In genomic region chr16:23452572-23453337, GRCh38 we compare ENCODE assay signal across 8 cellular contexts. TPM values are rescaled to one million over a fixed set of nuclear protein-coding genes. Genes with fewer than 3 reads are reported as not detected.
DNase-seq lines count a peak whose midpoint lies in the region; FAIRE-seq and TF ChIP-seq lines count a peak whose summit lies in the region.

COG7 (minus strand) TSS chr16:23453189; CDS start chr16:23452994, 195 bp downstream.

- H2BK5ac ChIP-seq in neuronal stem cell (ENCODE audit: low read length) = peak within 1 kb of the TSS; percentile 84

- H3K27me3 Mint-ChIP-seq in activated naive CD4-positive, alpha-beta T cell treated with anti-CD3 and anti-CD28 coated beads, Interleukin-2, amount 10 ng/mL, durations not matched to agents 7 days and 5 days = no peaks in the 10 kb centered on the region

- H3K79me2 ChIP-seq in MM.1S (ENCODE audit: low read length) = peaks cover 14% of the 10 kb centered on the region
- H3K79me2 ChIP-seq in SK-N-SH (ENCODE audit: insufficient read depth) = peaks cover 63% of the 10 kb centered on the region

- H4K8ac ChIP-seq in neuronal stem cell (ENCODE audit: low read depth, low read length) = no peak within 1 kb of the TSS

- H3K27ac Mint-ChIP-seq in activated naive CD4-positive, alpha-beta T cell treated with anti-CD3 and anti-CD28 coated beads, Interleukin-2, amount 10 ng/mL, durations not matched to agents 7 days and 5 days = peak within 1 kb of the TSS; percentile 84

- H3K9me3 Mint-ChIP-seq in activated naive CD4-positive, alpha-beta T cell treated with anti-CD3 and anti-CD28 coated beads, Interleukin-2, amount 10 ng/mL, durations not matched to agents 7 days and 5 days = no peaks in the 10 kb centered on the region

- no peak within 1 kb of the TSS for H2BK12ac ChIP-seq in neuronal stem cell (ENCODE audit: low read length)

- no peaks in the 10 kb centered on the region for H3F3A ChIP-seq in MM.1S (ENCODE audit: insufficient read depth, low read length)
- H3F3A ChIP-seq in SK-N-SH (replicated peaks; ENCODE audit: insufficient read depth) = peaks cover 10% of the 10 kb centered on the region

- H3K4ac ChIP-seq in neuronal stem cell (ENCODE audit: low read length) = no peak within 1 kb of the TSS

- peak; percentile 45 for TF ChIP-seq POLR2A in H54 (IDR thresholded peaks at IDR 0.05; ENCODE audit: low read depth, low read length)

- peaks cover 5% of the 10 kb centered on the region for H3K79me1 ChIP-seq in neuronal stem cell (ENCODE audit: low read depth, low read length)

- peaks cover 27% of the 10 kb centered on the region for H3K4me1 Mint-ChIP-seq in activated naive CD4-positive, alpha-beta T cell treated with anti-CD3 and anti-CD28 coated beads, Interleukin-2, amount 10 ng/mL, durations not matched to agents 7 days and 5 days

- peak; percentile 86 for DNase-seq in EL
- peak; percentile 61 for DNase-seq in H54 (ENCODE audit: insufficient read length, low spot score)
- DNase-seq in MM.1S = peak; percentile 88
- peak; percentile 87 for DNase-seq in SK-N-SH
- DNase-seq in activated naive CD4-positive, alpha-beta T cell treated with anti-CD3 and anti-CD28 coated beads, Interleukin-2, amount 10 ng/mL, durations not matched to agents 7 days and 5 days = peak; percentile 91
- DNase-seq in frontal cortex (ENCODE audit: low spot score in 2 of 2) = peak; percentile 65 to 85
- peak; percentile 82 for DNase-seq in neuronal stem cell (ENCODE audit: low spot score)
- DNase-seq in stromal cell of bone marrow (ENCODE audit: low read depth) = peak; percentile 78

- H3K4me3 Mint-ChIP-seq in activated naive CD4-positive, alpha-beta T cell treated with anti-CD3 and anti-CD28 coated beads, Interleukin-2, amount 10 ng/mL, durations not matched to agents 7 days and 5 days = peak within 1 kb of the TSS; percentile 92

- CTCF ChIA-PET in SK-N-SH (lab: Yijun Ruan, JAX) = interaction anchor here (1.0 to 10.2 kb wide), 2 partner anchors 10 to 18 kb away, joined by 3 to 91 read pairs; no protein-coding TSS in a partner anchor
- CTCF ChIA-PET in activated naive CD4-positive, alpha-beta T cell treated with anti-CD3 and anti-CD28 coated beads, Interleukin-2, amount 10 ng/mL, durations not matched to agents 7 days and 5 days (lab: Charles Lee) = interaction anchor here (0.6 to 3.2 kb wide), 3 partner anchors 18 to 1156 kb away, joined by 3 to 22 read pairs (median 3); partner anchors contain the start of gene POLR3E

- H3K4me1 ChIP-seq in MM.1S (ENCODE audit: low read length) (peaks cover 4% of the 10 kb centered on the region; the same call in 1 of the 2 replicates), SK-N-SH (ENCODE audit: control insufficient read depth in 1 of 2, insufficient read depth in 2 of 2, low read depth in 1 of 2, low read length in 1 of 2) (peaks cover 2 to 5% of the 10 kb centered on the region in 2 experiments; a peak in 2 of 4 replicates), neuronal stem cell (ENCODE audit: control insufficient read depth in 2 of 2, insufficient read depth in 1 of 2, low read depth in 1 of 2, low read length in 2 of 2) (peaks cover 0 to 3% of the 10 kb centered on the region in 2 donors)

- H2AK5ac ChIP-seq in neuronal stem cell (ENCODE audit: low read depth, low read length) = peak within 1 kb of the TSS; percentile 1

- H3K27ac ChIP-seq in MM.1S (ENCODE audit: low read length) = peak within 1 kb of the TSS; percentile 41; the same call in 1 of the 2 replicates
- peak within 1 kb of the TSS; percentile 81 to 84 for H3K27ac ChIP-seq in SK-N-SH (ENCODE audit: low read depth in 2 of 2, low read length in 1 of 2)
- H3K27ac ChIP-seq in neuronal stem cell (replicated peaks; ENCODE audit: low read length) = peak within 1 kb of the TSS; percentile 79

- H3K9ac ChIP-seq in MM.1S (ENCODE audit: low read length) (peak within 1 kb of the TSS; percentile 69), SK-N-SH (peak within 1 kb of the TSS; percentile 84), neuronal stem cell (ENCODE audit: low read depth, low read length, poor library complexity) (peak within 1 kb of the TSS; percentile 96)

- peaks cover 4% of the 10 kb centered on the region for H3K36me3 Mint-ChIP-seq in activated naive CD4-positive, alpha-beta T cell treated with anti-CD3 and anti-CD28 coated beads, Interleukin-2, amount 10 ng/mL, durations not matched to agents 7 days and 5 days

- H3K14ac ChIP-seq in neuronal stem cell (ENCODE audit: low read length) = peak within 1 kb of the TSS; percentile 47

- TF ChIP-seq RAD21 in SK-N-SH (IDR thresholded peaks at IDR 0.05; ENCODE audit: low read length) = no peak

- TF ChIP-seq EP300 in SK-N-SH (IDR thresholded peaks at IDR 0.05; ENCODE audit: borderline replicate concordance in 1 of 2, low read depth in 1 of 2, low read length in 1 of 2) = no peak

- H3K4me3 ChIP-seq in MM.1S (ENCODE audit: low read length) = peak within 1 kb of the TSS; percentile 85
- peak within 1 kb of the TSS; percentile 63 to 85 for H3K4me3 ChIP-seq in SK-N-SH (ENCODE audit: low read depth in 2 of 2, low read length in 1 of 2)
- peak within 1 kb of the TSS; percentile 85 to 89 for H3K4me3 ChIP-seq in neuronal stem cell (ENCODE audit: low read length in 2 of 2)

- peak within 1 kb of the TSS; percentile 90 for H3K18ac ChIP-seq in neuronal stem cell (ENCODE audit: low read length)

- TF ChIP-seq CTCF in MM.1S (IDR thresholded peaks at IDR 0.05; ENCODE audit: low read length) (no peak), SK-N-SH (IDR thresholded peaks at IDR 0.05) (no peak)

- WGBS in SK-N-SH (ENCODE audit: low lambda C conversion rate) = 1% methylated on average over 24 of the region's 57 CpGs
- no CpG with 5 or more reads among the region's 57 CpGs for WGBS in neuronal stem cell (ENCODE audit: extremely low coverage in 2 of 2, insufficient read length in 2 of 2, insufficient replicate concordance in 1 of 2), 2 donors

- H4K20me1 ChIP-seq in MM.1S (ENCODE audit: insufficient read depth, low read length) (no peaks in the 10 kb centered on the region), SK-N-SH (ENCODE audit: insufficient read depth) (0 out of 2 replicates have a peak, but pooled peaks cover 4% of the 10 kb centered on the region)

- peak within 1 kb of the TSS; percentile 21 for H3K23ac ChIP-seq in neuronal stem cell (ENCODE audit: low read depth, low read length, poor library complexity)

- H3K9me3 ChIP-seq in MM.1S (replicated peaks; ENCODE audit: insufficient read depth, low read length) (no peaks in the 10 kb centered on the region), SK-N-SH (no peaks in the 10 kb centered on the region), neuronal stem cell (replicated peaks in 1 of 2; ENCODE audit: control insufficient read depth in 2 of 2, insufficient read depth in 1 of 2, low read depth in 1 of 2, low read length in 2 of 2) (no peaks in the 10 kb centered on the region)

- no peak within 1 kb of the TSS for H2BK15ac ChIP-seq in neuronal stem cell (ENCODE audit: low read length)

- H2AFZ ChIP-seq in MM.1S (ENCODE audit: low read length) = peak within 1 kb of the TSS; percentile 97
- H2AFZ ChIP-seq in SK-N-SH (ENCODE audit: low read depth) = peak within 1 kb of the TSS; percentile 91
- peak within 1 kb of the TSS; percentile 99 for H2AFZ ChIP-seq in neuronal stem cell (ENCODE audit: low read length)

- H3K36me3 ChIP-seq in MM.1S (replicated peaks; ENCODE audit: insufficient read depth, low read length) (no peaks in the 10 kb centered on the region), SK-N-SH (replicated peaks in 1 of 2; ENCODE audit: control insufficient read depth in 1 of 2, insufficient read depth in 2 of 2, low read length in 1 of 2) (no peaks in the 10 kb centered on the region), neuronal stem cell (replicated peaks in 1 of 2; ENCODE audit: control insufficient read depth in 2 of 2, insufficient read depth in 2 of 2, low read length in 2 of 2) (peaks cover 0 to 5% of the 10 kb centered on the region in 2 donors)

- POLR2A ChIA-PET in SK-N-SH (lab: Yijun Ruan, JAX) = interaction anchor here (0.6 to 1.3 kb wide), 3 partner anchors 10 to 304 kb away, joined by 3 read pairs; partner anchors contain the start of gene USP31

- no peaks in the 10 kb centered on the region for H3K9me2 ChIP-seq in MM.1S (replicated peaks; ENCODE audit: insufficient read depth, low read length)
- no peaks in the 10 kb centered on the region for H3K9me2 ChIP-seq in SK-N-SH

- H3K27me3 ChIP-seq in MM.1S (replicated peaks; ENCODE audit: insufficient read depth, low read length) (no peaks in the 10 kb centered on the region), SK-N-SH (ENCODE audit: insufficient read depth) (no peaks in the 10 kb centered on the region), neuronal stem cell (ENCODE audit: control insufficient read depth in 3 of 3, insufficient read depth in 3 of 3, low read depth in 1 of 3, low read length in 3 of 3) (peaks cover 0 to 1% (median 0%) of the 10 kb centered on the region in 3 experiments)

- peak within 1 kb of the TSS; percentile 86 for H3K4me2 ChIP-seq in MM.1S (ENCODE audit: low read depth, low read length)
- peak within 1 kb of the TSS; percentile 90 for H3K4me2 ChIP-seq in SK-N-SH
- H3K4me2 ChIP-seq in neuronal stem cell (ENCODE audit: insufficient read depth, low read length, poor library complexity, severe bottlenecking) = peak within 1 kb of the TSS; percentile 77

- H2BK120ac ChIP-seq in neuronal stem cell (ENCODE audit: low read depth, low read length) = peak within 1 kb of the TSS; percentile 24

- H4K91ac ChIP-seq in neuronal stem cell (ENCODE audit: low read depth, low read length, poor library complexity) = no peak within 1 kb of the TSS

- FAIRE-seq in H54 (lab: Jason Lieb, UNC) (no peak), frontal cortex (lab: Jason Lieb, UNC) (no peak)

TF ChIP-seq in SK-N-SH, 30 proteins besides CTCF, POLR2A, EP300 and RAD21 (continues in another document):
- TF ChIP-seq GABPA (IDR thresholded peaks at IDR 0.05; ENCODE audit: low read depth) (peak; percentile 82), YY1 (IDR thresholded peaks at IDR 0.05; ENCODE audit: low read depth) (peak; percentile 69), TAF1 (IDR thresholded peaks at IDR 0.05; ENCODE audit: borderline replicate concordance, low read depth, low read length) (peak; percentile 47; the same call in 1 of the 2 replicates)
- TF ChIP-seq, protein P1, sequence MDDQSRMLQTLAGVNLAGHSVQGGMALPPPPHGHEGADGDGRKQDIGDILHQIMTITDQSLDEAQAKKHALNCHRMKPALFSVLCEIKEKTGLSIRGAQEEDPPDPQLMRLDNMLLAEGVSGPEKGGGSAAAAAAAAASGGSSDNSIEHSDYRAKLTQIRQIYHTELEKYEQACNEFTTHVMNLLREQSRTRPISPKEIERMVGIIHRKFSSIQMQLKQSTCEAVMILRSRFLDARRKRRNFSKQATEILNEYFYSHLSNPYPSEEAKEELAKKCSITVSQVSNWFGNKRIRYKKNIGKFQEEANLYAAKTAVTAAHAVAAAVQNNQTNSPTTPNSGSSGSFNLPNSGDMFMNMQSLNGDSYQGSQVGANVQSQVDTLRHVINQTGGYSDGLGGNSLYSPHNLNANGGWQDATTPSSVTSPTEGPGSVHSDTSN (IDR thresholded peaks at IDR 0.05) = no peak

RNA-seq across cellular contexts. Expression of gene COG7, which starts in this region (rescaled TPM):
- polyA plus RNA-seq in SK-N-SH (2012; rRNA removed) = 33.0 and 34.7 TPM in 2 replicates
- 13.2 and 19.2 TPM in 2 replicates for polyA plus RNA-seq in SK-N-SH (2012; cell fraction: cytosol; rRNA removed)
- polyA plus RNA-seq in SK-N-SH (2012; cell fraction: nucleus; rRNA removed) = 81.8 and 105 TPM in 2 replicates
- 16.7 TPM for total RNA-seq in frontal cortex
- polyA plus RNA-seq in neuronal stem cell (2013, experiment 1 of 2) = 15.5 TPM
- 15.7 TPM for polyA plus RNA-seq in neuronal stem cell (2013, experiment 2 of 2)

Comparison
In these comparisons a context has a peak if more than half of its experiments do, and no peak if none do; other contexts are left out.
1. Peak in every context shown above with its lines: DNase-seq, H3K4me3 ChIP-seq and H3K27ac ChIP-seq.